ENCODE assay signal across 8 cellular contexts in the genomic region with DNA sequence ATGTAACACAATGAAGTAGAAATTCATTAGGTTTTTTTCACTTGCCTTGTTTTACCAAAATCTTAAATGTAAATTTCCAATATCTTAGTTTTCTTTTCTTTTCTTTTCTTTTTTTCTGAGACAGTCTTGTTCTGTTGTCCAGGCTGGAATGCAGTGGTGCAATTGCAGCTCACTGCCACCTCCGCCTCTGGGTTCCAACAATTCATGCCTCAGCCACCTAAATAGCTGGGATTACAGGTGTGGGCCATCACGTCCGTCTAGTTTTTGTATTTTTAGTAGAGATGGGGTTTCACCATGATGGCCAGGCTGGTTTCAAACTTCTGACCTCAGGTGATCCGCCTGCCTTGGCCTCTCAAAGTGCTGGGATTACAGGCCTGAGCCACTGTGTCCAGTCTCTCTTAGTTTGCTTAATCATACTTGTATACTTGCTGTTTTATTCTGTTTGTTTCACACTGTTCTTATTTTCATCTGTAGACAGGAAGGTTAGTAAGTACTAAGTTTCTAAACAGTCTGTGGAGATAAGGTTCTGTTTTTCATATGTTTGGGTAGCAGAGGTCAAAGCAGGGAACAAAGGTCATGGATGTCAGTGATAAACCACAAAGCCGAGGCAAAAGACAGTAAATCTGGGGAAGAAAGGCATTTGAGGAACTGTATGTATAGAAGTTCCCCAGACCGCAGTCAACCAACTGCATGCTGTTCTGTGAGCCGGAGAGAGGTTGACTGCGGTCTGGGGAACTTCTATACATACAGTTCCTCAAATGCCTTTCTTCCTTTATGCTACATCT.
DNase-seq lines count a peak whose midpoint lies in the region; ATAC-seq, FAIRE-seq and TF ChIP-seq lines count a peak whose summit lies in the region.

No MANE protein-coding gene starts in this region.

- H3K27me3 ChIP-seq in heart left ventricle (no peaks in the 10 kb centered on the region), uterus (no peaks in the 10 kb centered on the region)

- intact Hi-C loops in heart left ventricle (cut with DNase I) (no loop called here), Right ventricle myocardium superior (cut with DNase I) (no loop called here), uterus (cut with DNase I; ENCODE audit: low total_unique reads) (no loop called here)

- TF ChIP-seq CTCF in heart left ventricle (IDR thresholded peaks at IDR 0.05), result no peak
- TF ChIP-seq CTCF in uterus (IDR thresholded peaks at IDR 0.05), result no peak
- no peak for TF ChIP-seq CTCF in D721Med (IDR thresholded peaks at IDR 0.05; ENCODE audit: insufficient read depth, missing control alignments)

- H3K9me3 ChIP-seq in heart left ventricle, result no peaks in the 10 kb centered on the region
- no peaks in the 10 kb centered on the region for H3K9me3 ChIP-seq in uterus

- H3K36me3 ChIP-seq in heart left ventricle (peaks cover 0 to 62% (median 26%) of the 10 kb centered on the region in 9 donors), uterus (no peaks in the 10 kb centered on the region)

- TF ChIP-seq POLR2A in heart left ventricle (IDR thresholded peaks at IDR 0.05) (no peak), uterus (IDR thresholded peaks at IDR 0.05) (no peak)

- H3K4me3 ChIP-seq in heart left ventricle (no peak overlapping the region), uterus (no peak overlapping the region)

- H3K4me1 ChIP-seq in heart left ventricle (peaks cover 0 to 85% (median 44%) of the 10 kb centered on the region in 12 donors), uterus (peaks cover 6 to 10% of the 10 kb centered on the region in 2 donors)

- peak overlapping the region in 7 of 12 donors; percentile 7 to 82 (median 38) for H3K27ac ChIP-seq in heart left ventricle
- peak overlapping the region; percentile 82 to 86 for H3K27ac ChIP-seq in uterus

- DNase-seq in heart left ventricle (no peak), Right ventricle myocardium superior (no peak), uterus (no peak), D721Med (ENCODE audit: insufficient read length, low spot score) (no peak)
- no peak for DNase-seq in NK-92 treated with Interleukin-12 subunit alpha and Interleukin-12 subunit beta, amount 100 ng/mL, for 24 hours (lab: John Stamatoyannopoulos, UW)
- no peak for DNase-seq in stimulated activated naive CD8-positive, alpha-beta T cell treated with anti-CD3 and anti-CD28 coated beads, Interleukin-15, Interleukin-2, amounts not matched to agents 100 U/mL and 50 U/mL, for 24 hours

- no peak for FAIRE-seq in D721Med (lab: Jason Lieb, UNC)

- peak in 1 of 4 donors; percentile 14 for ATAC-seq in heart left ventricle
- no peak for ATAC-seq in Right ventricle myocardium superior (ENCODE audit: poor library complexity)
- peak; percentile 76 for ATAC-seq in HG03460 (IDR thresholded peaks at IDR 0.05; ENCODE audit: unreplicated experiment)
- ATAC-seq in esophagus mucosa, result peak; percentile 8
- ATAC-seq in stimulated activated naive CD8-positive, alpha-beta T cell treated with anti-CD3 and anti-CD28 coated beads, Interleukin-15, Interleukin-2, amounts not matched to agents 100 U/mL and 50 U/mL, for 24 hours, result no peak

- WGBS in heart left ventricle, 4 donors, result 69 to 77% (median 75%) methylated on average over 8 of the region's 8 CpGs

Comparison
In these comparisons a context has a peak if more than half of its experiments do, and no peak if none do; other contexts are left out.
1. ATAC-seq: peak in HG03460 (single experiment) and esophagus mucosa (single experiment); none in Right ventricle myocardium superior (single experiment) and stimulated activated naive CD8-positive, alpha-beta T cell treated with anti-CD3 and anti-CD28 coated beads, Interleukin-15, Interleukin-2, amounts not matched to agents 100 U/mL and 50 U/mL, for 24 hours (single experiment).